In genomic region chr1:206963119-206963712, GRCh38 we compare ENCODE assay signal across 16 cellular contexts. TPM values are rescaled to one million over a fixed set of nuclear protein-coding genes. Genes with fewer than 3 reads are reported as not detected.
"Had no signal": no experiment of that assay in that cellular context is flagged by ENCODE, and none has a peak within 500 bp of the region (broad histone marks: within the 10 kb centered on the region; RNA-seq: fewer than 3 reads in every experiment).

No MANE protein-coding gene starts in this region.

- H3K27me3 Mint-ChIP-seq: activated naive CD8-positive, alpha-beta T cell; activated T-cell treated with anti-CD3 and anti-CD28 coated beads, Interleukin-2, amount 50 U/mL, for 24 hours; naive B cell had no signal

- H3K4me3 Mint-ChIP-seq: activated CD8-positive, alpha-beta memory T cell treated with anti-CD3 and anti-CD28 coated beads, Interleukin-2, amount 10 ng/mL, durations not matched to agents 7 days and 5 days; activated naive CD8-positive, alpha-beta T cell; activated T-cell treated with anti-CD3 and anti-CD28 coated beads, Interleukin-2, amount 50 U/mL, for 24 hours; naive B cell; T-helper 2 cell treated with Interferon-gamma antibody and Interleukin-4, amounts not matched to agents 5 μg/mL and 100 μg/mL, for 36 hours had no signal

- H3K36me3 Mint-ChIP-seq: activated CD8-positive, alpha-beta memory T cell treated with anti-CD3 and anti-CD28 coated beads, Interleukin-2, amount 10 ng/mL, durations not matched to agents 7 days and 5 days; activated naive CD8-positive, alpha-beta T cell; naive B cell had no signal

- H3K9me3 Mint-ChIP-seq: activated T-cell treated with anti-CD3 and anti-CD28 coated beads, Interleukin-2, amount 50 U/mL, for 24 hours; naive B cell; T-helper 2 cell treated with Interferon-gamma antibody and Interleukin-4, amounts not matched to agents 5 μg/mL and 100 μg/mL, for 36 hours had no signal

- DNase-seq: activated CD4-positive, alpha-beta T cell treated with anti-CD3 and anti-CD28 coated beads for 1 hour; activated CD4-positive, alpha-beta T cell treated with anti-CD3 and anti-CD28 coated beads, Interleukin-2, amount 50 U/mL, for 48 hours; activated CD8-positive, alpha-beta memory T cell treated with anti-CD3 and anti-CD28 coated beads, Interleukin-2, amount 10 ng/mL, durations not matched to agents 7 days and 5 days; activated effector memory CD4-positive, alpha-beta T cell treated with Interleukin-2 at 50 U/mL for 16 hours; activated T-cell treated with anti-CD3 and anti-CD28 coated beads, Interleukin-2, amount 50 U/mL, for 24 hours; aorta; naive B cell; SW 1271 had no signal

- H3K27ac Mint-ChIP-seq: activated naive CD8-positive, alpha-beta T cell; activated T-cell treated with anti-CD3 and anti-CD28 coated beads, Interleukin-2, amount 50 U/mL, for 24 hours had no signal

RNA-seq across cellular contexts. Expression of gene FCAMR, which starts 7.0 kb away (rescaled TPM):
- total RNA-seq: activated CD8-positive, alpha-beta memory T cell treated with anti-CD3 and anti-CD28 coated beads, Interleukin-2, amount 10 ng/mL, durations not matched to agents 7 days and 5 days; aorta; kidney epithelial cell; lower leg skin; posterior vena cava; right atrium auricular region; smooth muscle cell; tibial nerve had no signal

RNA-seq across cellular contexts. Expression of gene PIGR, which starts 16.9 kb away (rescaled TPM):
- total RNA-seq: kidney epithelial cell, right atrium auricular region, smooth muscle cell had no signal

RNA-seq across cellular contexts. Expression of gene FCMR, which starts 41.5 kb away (rescaled TPM):
- total RNA-seq: smooth muscle cell had no signal
